ENCODE assay signal across 8 cellular contexts in the genomic region with DNA sequence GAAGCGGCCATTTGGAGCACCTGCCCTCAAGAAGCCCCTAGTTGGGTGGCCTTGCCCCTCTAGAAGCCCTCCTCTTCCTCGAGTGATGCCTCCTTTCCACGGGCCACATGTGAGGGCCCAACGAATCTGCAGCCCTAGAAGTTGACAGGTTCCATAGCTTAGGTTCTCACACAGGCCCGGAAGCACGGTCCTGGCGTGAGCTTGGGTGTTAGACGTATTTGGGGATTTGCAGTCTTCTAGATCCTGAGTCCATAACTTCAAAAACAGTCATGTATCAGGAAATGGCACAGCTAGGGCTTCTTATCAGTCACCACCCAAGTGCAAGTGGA. TPM values are rescaled to one million over a fixed set of nuclear protein-coding genes. Genes with fewer than 3 reads are reported as not detected.
DNase-seq lines count a peak whose midpoint lies in the region; ATAC-seq, FAIRE-seq and TF ChIP-seq lines count a peak whose summit lies in the region.

No MANE protein-coding gene starts in this region.

- no peaks in the 10 kb centered on the region for H3K9me1 ChIP-seq in endothelial cell of umbilical vein (replicated peaks; ENCODE audit: control insufficient read depth, extremely low read depth, insufficient read depth, low read length)

- CTCF ChIA-PET in OCI-LY7 (lab: Charles Lee; ENCODE audit: unreplicated experiment) (interaction anchor here (0.6 kb wide), 1 partner anchor 100 kb away, joined by 3 read pairs; no protein-coding TSS in a partner anchor), endothelial cell of umbilical vein (lab: Charles Lee) (interaction anchor here (1.0 to 1.3 kb wide), 4 partner anchors 10 to 93 kb away, joined by 3 to 9 read pairs (median 6); no protein-coding TSS in a partner anchor)

- no peaks in the 10 kb centered on the region for H3K9me3 ChIP-seq in OCI-LY7 (ENCODE audit: low read length)
- no peaks in the 10 kb centered on the region for H3K9me3 ChIP-seq in endothelial cell of umbilical vein (replicated peaks; ENCODE audit: control insufficient read depth, insufficient read depth, low read length)
- H3K9me3 ChIP-seq in ovary = no peaks in the 10 kb centered on the region

- H3K27me3 ChIP-seq in endothelial cell of umbilical vein (ENCODE audit: control insufficient read depth in 2 of 2, insufficient read depth in 2 of 2, low read length in 2 of 2) = no peaks in the 10 kb centered on the region
- no peaks in the 10 kb centered on the region for H3K27me3 ChIP-seq in ovary

- H3K9ac ChIP-seq in endothelial cell of umbilical vein (replicated peaks; ENCODE audit: extremely low read depth, insufficient read depth, low read length) = peak overlapping the region; percentile 25

- no peak for DNase-seq in GM12864 (ENCODE audit: low read depth)
- DNase-seq in OCI-LY7 (ENCODE audit: low spot score) = no peak
- peak; percentile 40 for DNase-seq in endothelial cell of umbilical vein (ENCODE audit: low read depth, low spot score)
- no peak for DNase-seq in ovary
- no peak for DNase-seq in NCI-H1436 treated with DMSO at 0.1 percent for 48 hours (lab: John Stamatoyannopoulos, UW)
- no peak for DNase-seq in SHP77 (lab: John Stamatoyannopoulos, UW)
- no peak for DNase-seq in HPDE6-E6E7 (ENCODE audit: extremely low spot score)

- no peak for TF ChIP-seq CTCF in GM12864 (IDR thresholded peaks at IDR 0.05; ENCODE audit: low read depth, low read length, missing control alignments)
- TF ChIP-seq CTCF in OCI-LY7 (conservative IDR thresholded peaks at IDR 0.05; ENCODE audit: low read length) = no peak
- TF ChIP-seq CTCF in endothelial cell of umbilical vein (IDR thresholded peaks at IDR 0.05; ENCODE audit: extremely low read depth in 1 of 2, insufficient read depth in 1 of 2, low read depth in 1 of 2, low read length in 2 of 2) = no peak
- TF ChIP-seq CTCF in ovary (IDR thresholded peaks at IDR 0.05) = no peak

- no peak for FAIRE-seq in endothelial cell of umbilical vein (lab: Jason Lieb, UNC)

- H3K4me3 ChIP-seq in GM12864 (ENCODE audit: low read depth, low read length) (peak overlapping the region; percentile 72), OCI-LY7 (ENCODE audit: low read depth, low read length, poor library complexity, severe bottlenecking) (peak overlapping the region; percentile 81), endothelial cell of umbilical vein (replicated peaks in 1 of 3; ENCODE audit: insufficient read depth in 1 of 3, low read depth in 1 of 3, low read length in 3 of 3) (peak overlapping the region; percentile 52 to 95 (median 77)), ovary (peak overlapping the region; percentile 56)

- ATAC-seq in HG03378 (IDR thresholded peaks at IDR 0.05; ENCODE audit: unreplicated experiment) = no peak

- H2AFZ ChIP-seq in OCI-LY7 (ENCODE audit: low read length) = peak overlapping the region; percentile 71
- peak overlapping the region; percentile 86 for H2AFZ ChIP-seq in endothelial cell of umbilical vein (ENCODE audit: low read depth, low read length)

- H3K4me1 ChIP-seq in OCI-LY7 (ENCODE audit: insufficient read depth, low read length, poor library complexity, severe bottlenecking) = peaks cover 28% of the 10 kb centered on the region
- peaks cover 14% of the 10 kb centered on the region for H3K4me1 ChIP-seq in endothelial cell of umbilical vein (ENCODE audit: control insufficient read depth, extremely low read depth, insufficient read depth, low read length)
- H3K4me1 ChIP-seq in ovary (ENCODE audit: insufficient read depth) = peaks cover 8% of the 10 kb centered on the region

- dilution Hi-C loops in endothelial cell of umbilical vein (cut with MboI; ENCODE audit: extremely low pct_ligation_motif_present, low sequenced_read_pairs) = no loop called here

- intact Hi-C loops in OCI-LY7 (cut with micrococcal nuclease; ENCODE audit: unreplicated experiment) = loop anchor here (2.0 to 10.0 kb wide), 2 partner anchors 85 to 949 kb away; partner anchors contain the start of gene TRIM8
- intact Hi-C loops in endothelial cell of umbilical vein (cut with micrococcal nuclease) = loop anchor here (2.0 to 5.0 kb wide), 2 partner anchors 87 to 93 kb away; partner anchors contain the start of gene NPM3
- intact Hi-C loops in ovary (cut with DNase I) = no loop called here

- no peak for TF ChIP-seq EP300 in ovary (IDR thresholded peaks at IDR 0.05)

- POLR2A ChIA-PET in OCI-LY7 (lab: Charles Lee) (interaction anchor here (0.6 to 1.1 kb wide), 4 partner anchors 10 to 123 kb away, joined by 3 to 6 read pairs (median 4); partner anchors contain the start of gene POLL), endothelial cell of umbilical vein (lab: Charles Lee) (no interaction called here)

- H3K27ac ChIP-seq in OCI-LY7 (ENCODE audit: low read depth, low read length, poor library complexity, severe bottlenecking) = no peak overlapping the region
- H3K27ac ChIP-seq in endothelial cell of umbilical vein (ENCODE audit: insufficient read depth, low read depth, low read length) = peak overlapping the region; percentile 82
- peak overlapping the region; percentile 93 for H3K27ac ChIP-seq in ovary

- 44 to 79% (median 49%) methylated on average over 4 to 8 of the region's 8 CpGs for WGBS in ovary, 3 donors

- TF ChIP-seq POLR2A in endothelial cell of umbilical vein (IDR thresholded peaks at IDR 0.05; ENCODE audit: low read depth, low read length) (no peak), ovary (IDR thresholded peaks at IDR 0.05) (no peak)

- H4K20me1 ChIP-seq in OCI-LY7 (ENCODE audit: insufficient read depth, low read length) (peaks cover 12% of the 10 kb centered on the region; the same call in 1 of the 2 replicates), endothelial cell of umbilical vein (replicated peaks; ENCODE audit: control insufficient read depth, extremely low read depth, insufficient read depth, low read length) (no peaks in the 10 kb centered on the region)

- no TSS peak for BruUV-seq in OCI-LY7 (replicated peaks; lab: Mats Ljungman, UMichigan)
- BruUV-seq in endothelial cell of umbilical vein (replicated peaks; lab: Mats Ljungman, UMichigan) = no TSS peak

- H3K9me2 ChIP-seq in OCI-LY7 (ENCODE audit: insufficient read depth, low read length) = no peaks in the 10 kb centered on the region

- peaks cover 34% of the 10 kb centered on the region for H3K79me2 ChIP-seq in OCI-LY7 (ENCODE audit: insufficient read depth, low read depth, low read length)
- peaks cover 28% of the 10 kb centered on the region for H3K79me2 ChIP-seq in endothelial cell of umbilical vein (ENCODE audit: control insufficient read depth, insufficient read depth, low read length)

- peaks cover 13% of the 10 kb centered on the region for H3K36me3 ChIP-seq in OCI-LY7 (ENCODE audit: insufficient read depth, low read length)
- H3K36me3 ChIP-seq in endothelial cell of umbilical vein (ENCODE audit: control insufficient read depth in 2 of 2, extremely low read depth in 1 of 2, insufficient read depth in 2 of 2, low read length in 2 of 2) = no peaks in the 10 kb centered on the region
- H3K36me3 ChIP-seq in ovary = no peaks in the 10 kb centered on the region

- peak overlapping the region; percentile 93 for H3K4me2 ChIP-seq in OCI-LY7 (ENCODE audit: low read length)
- peak overlapping the region; percentile 58 for H3K4me2 ChIP-seq in endothelial cell of umbilical vein (ENCODE audit: insufficient read depth, low read length)

TF ChIP-seq in endothelial cell of umbilical vein, 7 proteins besides CTCF, POLR2A, EP300 and RAD21:
- TF ChIP-seq EZH2 (IDR thresholded peaks at IDR 0.05; ENCODE audit: borderline replicate concordance, low read depth, low read length, severe bottlenecking) = no peak
- no peak for TF ChIP-seq JUN (IDR thresholded peaks at IDR 0.05; ENCODE audit: borderline replicate concordance, insufficient read depth, insufficient read length, low read depth)
- TF ChIP-seq GATA2 (IDR thresholded peaks at IDR 0.05; ENCODE audit: insufficient read depth, insufficient read length, low read depth, low read length) = no peak
- TF ChIP-seq MAX (IDR thresholded peaks at IDR 0.05; ENCODE audit: insufficient read depth, insufficient read length) = no peak
- no peak for TF ChIP-seq POLR2AphosphoS5 (IDR thresholded peaks at IDR 0.05; ENCODE audit: insufficient read depth, low read depth, low read length)
- no peak for TF ChIP-seq FOS (IDR thresholded peaks at IDR 0.05; ENCODE audit: borderline replicate concordance, insufficient read depth, low read length)
- TF ChIP-seq MYC (IDR thresholded peaks at IDR 0.05; ENCODE audit: low read depth, low read length) = no peak

RNA-seq across cellular contexts. Expression of gene FBXW4, which starts 0.4 kb away (rescaled TPM):
- 43.1 and 50.3 TPM in 2 replicates for total RNA-seq in OCI-LY7 (2014; rRNA removed; shearing (Covaris generic))
- total RNA-seq in OCI-LY7 (2022) = 54.2 and 60.9 TPM in 2 replicates
- 20.8 and 22.4 TPM in 2 replicates for total RNA-seq in endothelial cell of umbilical vein
- 17.4 and 21.1 TPM in 2 replicates for polyA plus RNA-seq in endothelial cell of umbilical vein
- 17.4 and 20.0 TPM in 2 replicates for polyA plus RNA-seq in endothelial cell of umbilical vein (2011; cell fraction: cytosol; rRNA removed)
- 36.9 and 43.6 TPM in 2 replicates for polyA plus RNA-seq in endothelial cell of umbilical vein (2011; cell fraction: nucleus; rRNA removed)
- 13.8 and 13.9 TPM in 2 replicates for polyA plus RNA-seq in endothelial cell of umbilical vein (2012)
- 79.2 and 84.1 TPM in 2 replicates for polyA minus RNA-seq in endothelial cell of umbilical vein
- 23.5 TPM for polyA minus RNA-seq in endothelial cell of umbilical vein (2011; cell fraction: cytosol; rRNA and poly(A)+ RNA removed)
- polyA minus RNA-seq in endothelial cell of umbilical vein (2011; cell fraction: nucleus; rRNA and poly(A)+ RNA removed) = 30.3 and 34.4 TPM in 2 replicates
- 10 to 100 TPM; 46.1 to 86.4 (median 72.6) TPM for total RNA-seq in ovary
- 10 to 100 TPM; 38.6 to 51.1 TPM for polyA plus RNA-seq in ovary

Comparison
In these comparisons a context has a peak if more than half of its experiments do, and no peak if none do; other contexts are left out.
1. intact Hi-C loops: an anchor here in OCI-LY7 (2.0 to 10.0 kb wide) and endothelial cell of umbilical vein (2.0 to 5.0 kb wide); none called in ovary.